Comparison of ENCODE assay signal across 14 cellular contexts in the genomic region with DNA sequence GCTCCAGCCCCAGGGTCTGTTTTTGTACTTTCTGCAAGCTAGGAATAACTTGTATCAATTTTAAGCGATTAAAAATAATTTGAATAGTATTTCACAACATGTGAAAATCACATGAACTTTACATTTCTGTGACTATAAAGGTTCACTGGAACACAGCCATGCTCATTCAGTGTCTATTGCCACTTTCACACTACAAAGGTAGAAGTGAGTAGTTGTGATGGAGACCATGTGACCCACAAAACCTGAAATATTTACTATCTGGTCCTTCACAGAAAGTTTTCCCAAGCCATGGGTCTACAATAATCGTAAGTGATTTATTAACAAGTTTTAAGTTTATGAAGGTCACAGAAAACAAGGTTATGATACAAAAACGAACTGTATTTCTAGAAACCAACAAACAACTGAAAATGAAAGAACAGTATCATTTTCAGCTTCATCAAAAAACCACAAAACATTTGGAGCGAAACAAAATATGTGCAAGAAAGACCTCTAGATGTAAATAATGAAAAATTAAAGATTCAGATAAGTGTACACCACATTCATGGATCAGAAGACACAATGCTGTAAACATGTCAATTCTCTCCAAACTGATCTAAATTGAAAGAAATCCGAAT.
A peak's percentile ranks its signal among the peaks of the same experiment; 100 is the strongest.
DNase-seq lines count a peak whose midpoint lies in the region; ATAC-seq and TF ChIP-seq lines count a peak whose summit lies in the region.
"Had no signal": no experiment of that assay in that cellular context is flagged by ENCODE, and none has a peak within 500 bp of the region (broad histone marks: within the 10 kb centered on the region; RNA-seq: fewer than 3 reads in every experiment).

No MANE protein-coding gene starts in this region.

- H3K9me3 ChIP-seq in spleen: no peaks in the 10 kb centered on the region
- no peaks in the 10 kb centered on the region for H3K9me3 ChIP-seq in CD8-positive, alpha-beta memory T cell (ENCODE audit: low read length)
- H3K9me3 ChIP-seq: SJCRH30 had no signal

- POLR2A ChIA-PET in CD8-positive, alpha-beta memory T cell (lab: Charles Lee): no interaction called here

- no peaks in the 10 kb centered on the region for H3K27me3 Mint-ChIP-seq in activated CD8-positive, alpha-beta memory T cell treated with anti-CD3 and anti-CD28 coated beads, Interleukin-2, amount 10 ng/mL, durations not matched to agents 7 days and 5 days
- no peaks in the 10 kb centered on the region for H3K27me3 Mint-ChIP-seq in CD8-positive, alpha-beta memory T cell

- H3K9me3 Mint-ChIP-seq in activated CD8-positive, alpha-beta memory T cell treated with anti-CD3 and anti-CD28 coated beads, Interleukin-2, amount 10 ng/mL, durations not matched to agents 7 days and 5 days (ENCODE audit: low read depth): no peaks in the 10 kb centered on the region
- H3K9me3 Mint-ChIP-seq in CD8-positive, alpha-beta memory T cell: no peaks in the 10 kb centered on the region
- H3K9me3 Mint-ChIP-seq: nephron progenitor cell had no signal

- H3K36me3 ChIP-seq in spleen: peaks cover 0 to 99% (median 51%) of the 10 kb centered on the region in 6 donors
- peaks cover 26% of the 10 kb centered on the region for H3K36me3 ChIP-seq in CD8-positive, alpha-beta memory T cell (ENCODE audit: insufficient read depth, low read length)

- H3K27ac ChIP-seq in spleen: peak overlapping the region in 5 of 8 donors; percentile 10 to 28 (median 17)
- H3K27ac ChIP-seq in CD8-positive, alpha-beta memory T cell (ENCODE audit: low read depth, low read length): no peak overlapping the region
- H3K27ac ChIP-seq: SJCRH30, VCaP had no signal

- H3K36me3 Mint-ChIP-seq in activated CD8-positive, alpha-beta memory T cell treated with anti-CD3 and anti-CD28 coated beads, Interleukin-2, amount 10 ng/mL, durations not matched to agents 7 days and 5 days: peaks cover 44% of the 10 kb centered on the region
- H3K36me3 Mint-ChIP-seq in CD8-positive, alpha-beta memory T cell: peaks cover 0 to 80% (median 21%) of the 10 kb centered on the region in 3 donors

- peaks cover 3 to 33% (median 8%) of the 10 kb centered on the region in 6 donors for H3K4me1 ChIP-seq in spleen
- no peaks in the 10 kb centered on the region for H3K4me1 ChIP-seq in CD8-positive, alpha-beta memory T cell (ENCODE audit: insufficient read depth, low read length)

- peak overlapping the region; percentile 28 for H3K4me3 Mint-ChIP-seq in activated CD8-positive, alpha-beta memory T cell treated with anti-CD3 and anti-CD28 coated beads, Interleukin-2, amount 10 ng/mL, durations not matched to agents 7 days and 5 days
- no peak overlapping the region for H3K4me3 Mint-ChIP-seq in CD8-positive, alpha-beta memory T cell
- H3K4me3 Mint-ChIP-seq: nephron progenitor cell had no signal

- DNase-seq in activated CD8-positive, alpha-beta memory T cell treated with anti-CD3 and anti-CD28 coated beads, Interleukin-2, amount 10 ng/mL, durations not matched to agents 7 days and 5 days: no peak
- DNase-seq in activated CD8-positive, alpha-beta memory T cell treated with anti-CD3 and anti-CD28 coated beads, Interleukin-2, amount 50 U/mL, for 48 hours: no peak
- DNase-seq in spleen (no peak), COR-L47 (lab: John Stamatoyannopoulos, UW) (no peak), DMS53 treated with DMSO at 0.1 percent for 48 hours (lab: John Stamatoyannopoulos, UW; ENCODE audit: unreplicated experiment) (no peak)
- DNase-seq in CD8-positive, alpha-beta memory T cell: no peak
- DNase-seq: effector memory CD4-positive, alpha-beta T cell; NCI-H1417; nephron progenitor cell; SJCRH30 had no signal

- no peak overlapping the region for H3K4me3 ChIP-seq in spleen
- H3K4me3 ChIP-seq in CD8-positive, alpha-beta memory T cell (ENCODE audit: low read length): no peak overlapping the region
- H3K4me3 ChIP-seq: SJCRH30 had no signal

- no peak for TF ChIP-seq CTCF in spleen (IDR thresholded peaks at IDR 0.05 in 8 of 11, conservative IDR thresholded peaks at IDR 0.05 in 3 of 11)

- H3K4me1 Mint-ChIP-seq in activated CD8-positive, alpha-beta memory T cell treated with anti-CD3 and anti-CD28 coated beads, Interleukin-2, amount 10 ng/mL, durations not matched to agents 7 days and 5 days: peaks cover 17% of the 10 kb centered on the region
- peaks cover 16 to 38% (median 33%) of the 10 kb centered on the region in 3 donors for H3K4me1 Mint-ChIP-seq in CD8-positive, alpha-beta memory T cell

- WGBS in spleen, 5 donors: 76 to 83% (median 78%) methylated on average over 5 of the region's 5 CpGs

- H3K27ac Mint-ChIP-seq in activated CD8-positive, alpha-beta memory T cell treated with anti-CD3 and anti-CD28 coated beads, Interleukin-2, amount 10 ng/mL, durations not matched to agents 7 days and 5 days: peak overlapping the region; percentile 41
- peak overlapping the region in 3 of 8 donors; percentile 8 to 73 (median 53) for H3K27ac Mint-ChIP-seq in CD8-positive, alpha-beta memory T cell
- H3K27ac Mint-ChIP-seq: nephron progenitor cell had no signal

- CTCF ChIA-PET in activated CD8-positive, alpha-beta memory T cell treated with anti-CD3 and anti-CD28 coated beads, Interleukin-2, amount 10 ng/mL, durations not matched to agents 7 days and 5 days (lab: Charles Lee): interaction anchor here (0.7 to 2.3 kb wide), 7 partner anchors 10 to 377 kb away, joined by 3 to 11 read pairs (median 4); no protein-coding TSS in a partner anchor
- CTCF ChIA-PET in CD8-positive, alpha-beta memory T cell (lab: Charles Lee): interaction anchor here (2.1 kb wide), 1 partner anchor 9 kb away, joined by 5 read pairs; no protein-coding TSS in a partner anchor

- intact Hi-C loops in spleen (cut with DNase I; ENCODE audit: low total_unique reads): no loop called here

- ATAC-seq in activated CD8-positive, alpha-beta memory T cell treated with anti-CD3 and anti-CD28 coated beads, Interleukin-2, amount 10 ng/mL, durations not matched to agents 7 days and 5 days: no peak
- peak; percentile 51 for ATAC-seq in GM21576 (IDR thresholded peaks at IDR 0.05; ENCODE audit: unreplicated experiment)
- ATAC-seq in HG03175 (IDR thresholded peaks at IDR 0.05; ENCODE audit: unreplicated experiment): peak; percentile 53
- ATAC-seq: HCT116 had no signal

- H3K27me3 ChIP-seq in spleen (replicated peaks in 1 of 7): no peaks in the 10 kb centered on the region
- no peaks in the 10 kb centered on the region for H3K27me3 ChIP-seq in CD8-positive, alpha-beta memory T cell (ENCODE audit: insufficient read depth, low read length, poor library complexity, severe bottlenecking)
- H3K27me3 ChIP-seq: SJCRH30 had no signal

- no peak for TF ChIP-seq POLR2A in spleen (IDR thresholded peaks at IDR 0.05)
